In genomic region chr12:43776498-43776897, GRCh38 we compare ENCODE assay signal across 8 cellular contexts. TPM values are rescaled to one million over a fixed set of nuclear protein-coding genes. Genes with fewer than 3 reads are reported as not detected.
DNase-seq lines count a peak whose midpoint lies in the region; ATAC-seq lines count a peak whose summit lies in the region.

No MANE protein-coding gene starts in this region.

- peak; percentile 40 for DNase-seq in activated naive CD4-positive, alpha-beta T cell treated with anti-CD3 and anti-CD28 coated beads, Interleukin-2, amount 10 ng/mL, durations not matched to agents 7 days and 5 days
- DNase-seq in activated naive CD4-positive, alpha-beta T cell treated with Interleukin-2 at 50 U/mL for 16 hours, result no peak
- peak; percentile 64 for DNase-seq in Karpas-422
- no peak for DNase-seq in activated CD8-positive, alpha-beta T cell treated with anti-CD3 and anti-CD28 coated beads, Interleukin-2, amount 10 ng/mL, durations not matched to agents 7 days and 5 days
- DNase-seq in memory B cell (ENCODE audit: low spot score in 2 of 2), result no peak
- DNase-seq in stimulated activated CD4-positive, alpha-beta T cell treated with anti-CD3 and anti-CD28 coated beads, Interleukin-4, amount 100 ng/mL, for 1 hour, result no peak
- DNase-seq in activated gamma-delta T cell treated with Interleukin-2 at 50 U/mL for 16 hours, result no peak

- H3K27me3 Mint-ChIP-seq in activated naive CD4-positive, alpha-beta T cell treated with anti-CD3 and anti-CD28 coated beads, Interleukin-2, amount 10 ng/mL, durations not matched to agents 7 days and 5 days, result no peaks in the 10 kb centered on the region
- H3K27me3 Mint-ChIP-seq in activated CD8-positive, alpha-beta T cell treated with anti-CD3 and anti-CD28 coated beads, Interleukin-2, amount 10 ng/mL, durations not matched to agents 7 days and 5 days (ENCODE audit: low read depth), result no peaks in the 10 kb centered on the region
- no peaks in the 10 kb centered on the region for H3K27me3 Mint-ChIP-seq in memory B cell

- no peaks in the 10 kb centered on the region for H3K79me2 ChIP-seq in Karpas-422 (ENCODE audit: low read length)

- ATAC-seq in activated CD8-positive, alpha-beta T cell treated with anti-CD3 and anti-CD28 coated beads, Interleukin-2, amount 10 ng/mL, durations not matched to agents 7 days and 5 days, result peak; percentile 58
- ATAC-seq in memory B cell (ENCODE audit: low read depth), result peak; percentile 41
- ATAC-seq in HG02610 (IDR thresholded peaks at IDR 0.05; ENCODE audit: unreplicated experiment), result no peak

- no peak overlapping the region for H3K4me3 Mint-ChIP-seq in activated naive CD4-positive, alpha-beta T cell treated with anti-CD3 and anti-CD28 coated beads, Interleukin-2, amount 10 ng/mL, durations not matched to agents 7 days and 5 days
- H3K4me3 Mint-ChIP-seq in activated CD8-positive, alpha-beta T cell treated with anti-CD3 and anti-CD28 coated beads, Interleukin-2, amount 10 ng/mL, durations not matched to agents 7 days and 5 days, result no peak overlapping the region
- H3K4me3 Mint-ChIP-seq in memory B cell, result no peak overlapping the region

- CTCF ChIA-PET in activated naive CD4-positive, alpha-beta T cell treated with anti-CD3 and anti-CD28 coated beads, Interleukin-2, amount 10 ng/mL, durations not matched to agents 7 days and 5 days (lab: Charles Lee), result interaction anchor here (0.6 to 2.7 kb wide), 5 partner anchors 10 to 105 kb away, joined by 3 to 30 read pairs (median 5); no protein-coding TSS in a partner anchor
- CTCF ChIA-PET in activated CD8-positive, alpha-beta T cell treated with anti-CD3 and anti-CD28 coated beads, Interleukin-2, amount 10 ng/mL, durations not matched to agents 7 days and 5 days (lab: Charles Lee), result interaction anchor here (0.8 to 2.7 kb wide), 5 partner anchors 14 to 159 kb away, joined by 3 to 34 read pairs (median 3); no protein-coding TSS in a partner anchor

- H3K9me3 Mint-ChIP-seq in activated naive CD4-positive, alpha-beta T cell treated with anti-CD3 and anti-CD28 coated beads, Interleukin-2, amount 10 ng/mL, durations not matched to agents 7 days and 5 days, result no peaks in the 10 kb centered on the region
- no peaks in the 10 kb centered on the region for H3K9me3 Mint-ChIP-seq in activated CD8-positive, alpha-beta T cell treated with anti-CD3 and anti-CD28 coated beads, Interleukin-2, amount 10 ng/mL, durations not matched to agents 7 days and 5 days (ENCODE audit: insufficient read depth)
- no peaks in the 10 kb centered on the region for H3K9me3 Mint-ChIP-seq in memory B cell

- no peak overlapping the region for H3K27ac ChIP-seq in Karpas-422 (ENCODE audit: low read length)

- H4K20me1 ChIP-seq in Karpas-422 (ENCODE audit: insufficient read depth, low read depth, low read length), result no peaks in the 10 kb centered on the region

- H3K36me3 Mint-ChIP-seq in activated naive CD4-positive, alpha-beta T cell treated with anti-CD3 and anti-CD28 coated beads, Interleukin-2, amount 10 ng/mL, durations not matched to agents 7 days and 5 days, result peaks cover 29% of the 10 kb centered on the region
- peaks cover 26% of the 10 kb centered on the region for H3K36me3 Mint-ChIP-seq in activated CD8-positive, alpha-beta T cell treated with anti-CD3 and anti-CD28 coated beads, Interleukin-2, amount 10 ng/mL, durations not matched to agents 7 days and 5 days (ENCODE audit: low read depth)
- H3K36me3 Mint-ChIP-seq in memory B cell, result peaks cover 17% of the 10 kb centered on the region

- H3K9ac ChIP-seq in Karpas-422 (ENCODE audit: low read length), result no peak overlapping the region

- POLR2A ChIA-PET in activated CD8-positive, alpha-beta T cell treated with anti-CD3 and anti-CD28 coated beads, Interleukin-2, amount 10 ng/mL, durations not matched to agents 7 days and 5 days (lab: Charles Lee), result interaction anchor here (1.1 to 1.6 kb wide), 2 partner anchors 8 to 29 kb away, joined by 3 to 6 read pairs; partner anchors contain the start of gene TWF1

- H3K4me2 ChIP-seq in Karpas-422 (ENCODE audit: low read depth, low read length, poor library complexity, severe bottlenecking), result no peak overlapping the region

- H3K27ac Mint-ChIP-seq in activated naive CD4-positive, alpha-beta T cell treated with anti-CD3 and anti-CD28 coated beads, Interleukin-2, amount 10 ng/mL, durations not matched to agents 7 days and 5 days, result no peak overlapping the region
- no peak overlapping the region for H3K27ac Mint-ChIP-seq in activated CD8-positive, alpha-beta T cell treated with anti-CD3 and anti-CD28 coated beads, Interleukin-2, amount 10 ng/mL, durations not matched to agents 7 days and 5 days
- no peak overlapping the region for H3K27ac Mint-ChIP-seq in memory B cell

- H3K4me1 ChIP-seq in Karpas-422 (ENCODE audit: low read length), result peaks cover 6% of the 10 kb centered on the region; the same call in 1 of the 2 replicates

- peaks cover 51% of the 10 kb centered on the region for H3K36me3 ChIP-seq in Karpas-422 (ENCODE audit: insufficient read depth, low read length)

- H3K4me3 ChIP-seq in Karpas-422 (ENCODE audit: low read length), result no peak overlapping the region

- H2AFZ ChIP-seq in Karpas-422 (ENCODE audit: low read length), result no peak overlapping the region

- H3K27me3 ChIP-seq in Karpas-422 (ENCODE audit: low read length), result no peaks in the 10 kb centered on the region

- no peaks in the 10 kb centered on the region for H3K9me2 ChIP-seq in Karpas-422 (replicated peaks; ENCODE audit: insufficient read depth, low read length)

- no peaks in the 10 kb centered on the region for H3K4me1 Mint-ChIP-seq in activated naive CD4-positive, alpha-beta T cell treated with anti-CD3 and anti-CD28 coated beads, Interleukin-2, amount 10 ng/mL, durations not matched to agents 7 days and 5 days
- H3K4me1 Mint-ChIP-seq in activated CD8-positive, alpha-beta T cell treated with anti-CD3 and anti-CD28 coated beads, Interleukin-2, amount 10 ng/mL, durations not matched to agents 7 days and 5 days (ENCODE audit: low read depth), result no peaks in the 10 kb centered on the region
- no peaks in the 10 kb centered on the region for H3K4me1 Mint-ChIP-seq in memory B cell

- H3K9me3 ChIP-seq in Karpas-422 (ENCODE audit: low read length), result no peaks in the 10 kb centered on the region

RNA-seq across cellular contexts. Expression of gene IRAK4, which starts 17.7 kb away (rescaled TPM):
- 31.0 and 53.6 TPM in 2 replicates for total RNA-seq in Karpas-422 (2014; rRNA removed; shearing (Covaris generic); ENCODE audit: low replicate concordance)
- 10 to 100 TPM; 32.9 to 37.7 TPM for total RNA-seq in activated CD8-positive, alpha-beta T cell treated with anti-CD3 and anti-CD28 coated beads, Interleukin-2, amount 10 ng/mL, durations not matched to agents 7 days and 5 days

RNA-seq across cellular contexts. Expression of gene PUS7L, which starts 17.9 kb away (rescaled TPM):
- 9.9 and 32.2 TPM in 2 replicates for total RNA-seq in Karpas-422 (2014; rRNA removed; shearing (Covaris generic); ENCODE audit: low replicate concordance)
- 10 to 100 TPM; 16.8 to 19.8 TPM for total RNA-seq in activated CD8-positive, alpha-beta T cell treated with anti-CD3 and anti-CD28 coated beads, Interleukin-2, amount 10 ng/mL, durations not matched to agents 7 days and 5 days

RNA-seq across cellular contexts. Expression of gene TWF1, which starts 29.6 kb away (rescaled TPM):
- total RNA-seq in Karpas-422 (2014; rRNA removed; shearing (Covaris generic); ENCODE audit: low replicate concordance), result 29.9 and 62.2 TPM in 2 replicates
- 10 to 100 TPM; 24.1 to 25.9 TPM for total RNA-seq in activated CD8-positive, alpha-beta T cell treated with anti-CD3 and anti-CD28 coated beads, Interleukin-2, amount 10 ng/mL, durations not matched to agents 7 days and 5 days

RNA-seq across cellular contexts. Expression of gene TMEM117, which starts 59.4 kb away (rescaled TPM):
- total RNA-seq in Karpas-422 (2014; rRNA removed; shearing (Covaris generic); ENCODE audit: low replicate concordance), result 1.2 and 13.3 TPM in 2 replicates
- under 1 TPM; 0.24 to 0.86 TPM for total RNA-seq in activated CD8-positive, alpha-beta T cell treated with anti-CD3 and anti-CD28 coated beads, Interleukin-2, amount 10 ng/mL, durations not matched to agents 7 days and 5 days

Comparison
In these comparisons a context has a peak if more than half of its experiments do, and no peak if none do; other contexts are left out.
1. DNase-seq: peak in activated naive CD4-positive, alpha-beta T cell treated with anti-CD3 and anti-CD28 coated beads, Interleukin-2, amount 10 ng/mL, durations not matched to agents 7 days and 5 days (single experiment) and Karpas-422 (single experiment); none in activated naive CD4-positive, alpha-beta T cell treated with Interleukin-2 at 50 U/mL for 16 hours (single experiment), activated CD8-positive, alpha-beta T cell treated with anti-CD3 and anti-CD28 coated beads, Interleukin-2, amount 10 ng/mL, durations not matched to agents 7 days and 5 days (single experiment), memory B cell (0 of 2), stimulated activated CD4-positive, alpha-beta T cell treated with anti-CD3 and anti-CD28 coated beads, Interleukin-4, amount 100 ng/mL, for 1 hour (single experiment) and activated gamma-delta T cell treated with Interleukin-2 at 50 U/mL for 16 hours (single experiment).